ENCODE assay signal across 18 cellular contexts in the genomic region with DNA sequence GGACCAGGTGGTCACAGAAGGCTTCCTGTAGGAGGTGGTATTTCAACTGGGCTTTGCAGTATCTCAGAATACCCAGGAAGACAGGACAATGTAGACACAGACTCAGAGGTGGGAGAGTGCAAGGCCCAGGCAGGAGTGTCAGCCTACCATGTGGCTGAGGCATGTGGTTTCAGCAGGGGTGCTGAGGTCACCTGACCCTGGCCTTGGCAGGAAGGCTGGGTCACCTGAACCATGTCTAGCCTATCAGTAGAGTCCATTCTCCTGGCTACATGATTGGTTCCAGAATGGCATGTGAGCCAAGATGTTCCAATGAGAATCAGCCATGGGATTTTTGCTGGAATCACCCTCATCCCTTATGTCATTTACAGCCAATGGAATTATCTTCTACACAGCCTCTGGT.
DNase-seq lines count a peak whose midpoint lies in the region; FAIRE-seq and TF ChIP-seq lines count a peak whose summit lies in the region.
"Had no signal": no experiment of that assay in that cellular context is flagged by ENCODE, and none has a peak within 500 bp of the region (broad histone marks: within the 10 kb centered on the region; RNA-seq: fewer than 3 reads in every experiment).

No MANE protein-coding gene starts in this region.

- no peak overlapping the region for H4K8ac ChIP-seq in mesenchymal stem cell (ENCODE audit: low read length)

- H2BK12ac ChIP-seq in mesenchymal stem cell (ENCODE audit: low read length in 2 of 2), result no peak overlapping the region

- H3K4me2 ChIP-seq in mesenchymal stem cell (ENCODE audit: low read length, poor library complexity, severe bottlenecking), result no peak overlapping the region

- in situ Hi-C loops in SK-MEL-5 (cut with HindIII; ENCODE audit: low pct_unique_long_range_greater_than_20kb, low sequenced_read_pairs), result no loop called here

- no peak overlapping the region for H3K23ac ChIP-seq in mesenchymal stem cell (ENCODE audit: low read length in 2 of 2)

- no peak overlapping the region for H3K9ac ChIP-seq in kidney (ENCODE audit: low read length in 2 of 2)
- H3K9ac ChIP-seq in mesenchymal stem cell (ENCODE audit: low read length), result no peak overlapping the region

- H3K9me3 ChIP-seq in kidney (ENCODE audit: control insufficient read depth in 1 of 2, low read length in 2 of 2) (no peaks in the 10 kb centered on the region), mesenchymal stem cell (ENCODE audit: control insufficient read depth, low read length) (no peaks in the 10 kb centered on the region)
- H3K9me3 ChIP-seq: BE2C, Caco-2, HAP-1 had no signal

- no peak overlapping the region for H2BK120ac ChIP-seq in mesenchymal stem cell (ENCODE audit: low read depth, low read length)

- peaks cover 0 to 96% of the 10 kb centered on the region in 2 experiments for H3K27me3 ChIP-seq in mesenchymal stem cell (ENCODE audit: control insufficient read depth in 1 of 2, insufficient read depth in 1 of 2, low read length in 2 of 2)
- H3K27me3 ChIP-seq: BE2C had no signal

- no peak overlapping the region for H2BK5ac ChIP-seq in mesenchymal stem cell (ENCODE audit: low read depth, low read length, poor library complexity, severe bottlenecking)

- TF ChIP-seq CTCF in kidney (IDR thresholded peaks at IDR 0.05; ENCODE audit: borderline replicate concordance, extremely low read depth, insufficient read depth), result no peak

- no peak for FAIRE-seq in kidney (lab: Jason Lieb, UNC)
- FAIRE-seq: D721Med, GM12878, GM19239 had no signal

- no peaks in the 10 kb centered on the region for H3K4me1 ChIP-seq in kidney (ENCODE audit: control insufficient read depth in 1 of 2, insufficient read depth in 1 of 2, low read depth in 1 of 2, low read length in 2 of 2)
- H3K4me1 ChIP-seq in mesenchymal stem cell (ENCODE audit: control insufficient read depth, insufficient read depth, low read depth, low read length), result no peaks in the 10 kb centered on the region
- H3K4me1 ChIP-seq: BE2C, Caco-2, HAP-1 had no signal

- H3K36me3 ChIP-seq in kidney (ENCODE audit: control insufficient read depth in 1 of 2, insufficient read depth in 2 of 2, low read length in 2 of 2) (no peaks in the 10 kb centered on the region), mesenchymal stem cell (ENCODE audit: control insufficient read depth in 1 of 2, insufficient read depth in 2 of 2, low read depth in 1 of 2, low read length in 2 of 2) (no peaks in the 10 kb centered on the region)
- H3K36me3 ChIP-seq: BE2C, HAP-1 had no signal

- H2AK5ac ChIP-seq in mesenchymal stem cell (ENCODE audit: low read length, severe bottlenecking), result no peak overlapping the region

- intact Hi-C loops in kidney (cut with DNase I), result no loop called here

- H3K4me3 ChIP-seq in kidney (ENCODE audit: low read length in 2 of 2) (no peak overlapping the region), mesenchymal stem cell (ENCODE audit: insufficient read depth in 1 of 2, low read depth in 1 of 2, low read length in 2 of 2) (no peak overlapping the region)
- H3K4me3 ChIP-seq: GM12878, HAP-1 had no signal

- H3K14ac ChIP-seq in mesenchymal stem cell (ENCODE audit: low read length in 2 of 2), result no peak overlapping the region

- no peak overlapping the region for H4K91ac ChIP-seq in mesenchymal stem cell (ENCODE audit: low read length)

- H2AFZ ChIP-seq in mesenchymal stem cell (ENCODE audit: low read depth, low read length), result no peak overlapping the region

- no peak overlapping the region for H2BK15ac ChIP-seq in mesenchymal stem cell (ENCODE audit: low read depth, poor library complexity, severe bottlenecking)

- DNase-seq in activated effector memory CD4-positive, alpha-beta T cell treated with anti-CD3 and anti-CD28 coated beads, Interleukin-2, amount 50 U/mL, for 16 hours, result peak; percentile 21
- no peak for DNase-seq in activated effector memory CD4-positive, alpha-beta T cell treated with Interleukin-2 at 50 U/mL for 16 hours
- DNase-seq in SK-MEL-5 (ENCODE audit: low read depth, low spot score) (peak; percentile 33), kidney (peak; percentile 12), C1 segment of cervical spinal cord (lab: John Stamatoyannopoulos, UW) (no peak), nucleus accumbens (lab: John Stamatoyannopoulos, UW) (no peak), mesenchymal stem cell (no peak)
- DNase-seq: ACHN; BE2C; Caco-2; CD4-positive, alpha-beta T cell; DND-41; EL had no signal

- H3K18ac ChIP-seq in mesenchymal stem cell (ENCODE audit: low read depth in 1 of 2, low read length in 2 of 2), result no peak overlapping the region

- no peaks in the 10 kb centered on the region for H3K79me1 ChIP-seq in mesenchymal stem cell (replicated peaks; ENCODE audit: low read length, poor library complexity, severe bottlenecking)

- H3K27ac ChIP-seq in kidney (ENCODE audit: low read depth in 2 of 2, low read length in 2 of 2) (no peak overlapping the region), mesenchymal stem cell (ENCODE audit: low read length, poor library complexity, severe bottlenecking) (no peak overlapping the region)
- H3K27ac ChIP-seq: C4-2B had no signal

- H3K4ac ChIP-seq in mesenchymal stem cell (ENCODE audit: low read depth in 1 of 2, low read length in 2 of 2), result no peak overlapping the region

Comparison
In these comparisons a context has a peak if more than half of its experiments do, and no peak if none do; other contexts are left out.
1. DNase-seq: peak in activated effector memory CD4-positive, alpha-beta T cell treated with anti-CD3 and anti-CD28 coated beads, Interleukin-2, amount 50 U/mL, for 16 hours (single experiment), SK-MEL-5 (single experiment) and kidney (single experiment); none in activated effector memory CD4-positive, alpha-beta T cell treated with Interleukin-2 at 50 U/mL for 16 hours (single experiment), C1 segment of cervical spinal cord (0 of 14), nucleus accumbens (0 of 56) and mesenchymal stem cell (single experiment).